1 cellular context compared by ENCODE assay signal in the genomic region with DNA sequence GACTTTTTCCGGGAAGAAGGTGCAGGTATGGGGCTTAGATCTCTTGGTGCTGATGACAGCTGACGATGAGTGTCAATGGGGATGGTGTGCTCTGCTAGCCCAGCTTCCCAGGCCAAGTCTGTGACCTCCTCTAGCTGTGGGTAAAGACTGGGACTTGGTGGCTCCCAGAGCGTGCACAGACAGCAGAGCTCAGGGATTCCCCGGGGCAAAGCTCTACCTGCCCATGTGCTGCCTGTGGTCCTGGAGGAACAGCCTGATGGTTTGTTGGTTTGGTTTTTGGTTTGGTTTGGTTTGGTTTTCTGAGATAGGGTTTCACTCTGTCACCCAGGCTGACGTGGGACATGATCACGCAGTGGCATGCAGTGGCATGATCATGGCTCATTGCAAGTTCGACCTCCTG.
TF ChIP-seq lines count a peak whose summit lies in the region.

No MANE protein-coding gene starts in this region.

TF ChIP-seq in HepG2, 621 proteins besides CTCF, POLR2A, EP300 and RAD21:
- TF ChIP-seq ZNF609 (CRISPR knock-in tag; IDR thresholded peaks at IDR 0.05; ENCODE audit: borderline replicate concordance) (no peak), ZNF710 (CRISPR knock-in tag; IDR thresholded peaks at IDR 0.05; ENCODE audit: borderline replicate concordance) (no peak), CEBPB (IDR thresholded peaks at IDR 0.05; ENCODE audit: borderline replicate concordance, low read depth, low read length) (no peak), NKX3-1 (CRISPR knock-in tag; IDR thresholded peaks at IDR 0.05) (no peak), ZNF281 (CRISPR knock-in tag; IDR thresholded peaks at IDR 0.05; ENCODE audit: borderline replicate concordance) (no peak), ZNF619 (CRISPR knock-in tag; IDR thresholded peaks at IDR 0.05) (no peak), THAP7 (CRISPR knock-in tag; IDR thresholded peaks at IDR 0.05) (no peak), REXO4 (CRISPR knock-in tag; IDR thresholded peaks at IDR 0.05; ENCODE audit: borderline replicate concordance) (no peak), PAF1 (CRISPR knock-in tag; IDR thresholded peaks at IDR 0.05) (no peak)
- TF ChIP-seq, protein P1, sequence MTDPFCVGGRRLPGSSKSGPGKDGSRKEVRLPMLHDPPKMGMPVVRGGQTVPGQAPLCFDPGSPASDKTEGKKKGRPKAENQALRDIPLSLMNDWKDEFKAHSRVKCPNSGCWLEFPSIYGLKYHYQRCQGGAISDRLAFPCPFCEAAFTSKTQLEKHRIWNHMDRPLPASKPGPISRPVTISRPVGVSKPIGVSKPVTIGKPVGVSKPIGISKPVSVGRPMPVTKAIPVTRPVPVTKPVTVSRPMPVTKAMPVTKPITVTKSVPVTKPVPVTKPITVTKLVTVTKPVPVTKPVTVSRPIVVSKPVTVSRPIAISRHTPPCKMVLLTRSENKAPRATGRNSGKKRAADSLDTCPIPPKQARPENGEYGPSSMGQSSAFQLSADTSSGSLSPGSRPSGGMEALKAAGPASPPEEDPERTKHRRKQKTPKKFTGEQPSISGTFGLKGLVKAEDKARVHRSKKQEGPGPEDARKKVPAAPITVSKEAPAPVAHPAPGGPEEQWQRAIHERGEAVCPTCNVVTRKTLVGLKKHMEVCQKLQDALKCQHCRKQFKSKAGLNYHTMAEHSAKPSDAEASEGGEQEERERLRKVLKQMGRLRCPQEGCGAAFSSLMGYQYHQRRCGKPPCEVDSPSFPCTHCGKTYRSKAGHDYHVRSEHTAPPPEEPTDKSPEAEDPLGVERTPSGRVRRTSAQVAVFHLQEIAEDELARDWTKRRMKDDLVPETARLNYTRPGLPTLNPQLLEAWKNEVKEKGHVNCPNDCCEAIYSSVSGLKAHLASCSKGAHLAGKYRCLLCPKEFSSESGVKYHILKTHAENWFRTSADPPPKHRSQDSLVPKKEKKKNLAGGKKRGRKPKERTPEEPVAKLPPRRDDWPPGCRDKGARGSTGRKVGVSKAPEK (CRISPR knock-in tag; IDR thresholded peaks at IDR 0.05; ENCODE audit: borderline replicate concordance): no peak
